Comparison of ENCODE assay signal across 17 cellular contexts in genomic region chr6:99882151-99882702, GRCh38.
DNase-seq lines count a peak whose midpoint lies in the region; ATAC-seq and TF ChIP-seq lines count a peak whose summit lies in the region.
"Had no signal": no experiment of that assay in that cellular context is flagged by ENCODE, and none has a peak within 500 bp of the region (broad histone marks: within the 10 kb centered on the region; RNA-seq: fewer than 3 reads in every experiment).

No MANE protein-coding gene starts in this region.

- TF ChIP-seq POLR2A in breast epithelium (IDR thresholded peaks at IDR 0.05): no peak

- no peaks in the 10 kb centered on the region for H3K4me1 Mint-ChIP-seq in activated CD8-positive, alpha-beta T cell treated with anti-CD3 and anti-CD28 coated beads for 36 hours (ENCODE audit: low read depth)
- H3K4me1 Mint-ChIP-seq in activated CD8-positive, alpha-beta T cell treated with anti-CD3 and anti-CD28 coated beads, Interleukin-2, amount 10 ng/mL, durations not matched to agents 7 days and 5 days (ENCODE audit: low read depth): no peaks in the 10 kb centered on the region
- peaks cover 4 to 16% (median 11%) of the 10 kb centered on the region in 4 donors for H3K4me1 Mint-ChIP-seq in naive thymus-derived CD8-positive, alpha-beta T cell

- peak; percentile 34 for ATAC-seq in activated CD8-positive, alpha-beta T cell treated with anti-CD3 and anti-CD28 coated beads for 36 hours
- ATAC-seq in activated CD8-positive, alpha-beta T cell treated with anti-CD3 and anti-CD28 coated beads, Interleukin-2, amount 10 ng/mL, durations not matched to agents 7 days and 5 days: no peak
- peak; percentile 78 to 93 for ATAC-seq in naive thymus-derived CD8-positive, alpha-beta T cell

- no peak overlapping the region for H3K27ac ChIP-seq in breast epithelium
- H3K27ac ChIP-seq: C4-2B had no signal

- in situ Hi-C loops in SK-MEL-5 (cut with HindIII; ENCODE audit: low pct_unique_long_range_greater_than_20kb, low sequenced_read_pairs): no loop called here

- H3K27me3 Mint-ChIP-seq in activated CD8-positive, alpha-beta T cell treated with anti-CD3 and anti-CD28 coated beads for 36 hours: no peaks in the 10 kb centered on the region
- peaks cover 2% of the 10 kb centered on the region for H3K27me3 Mint-ChIP-seq in activated CD8-positive, alpha-beta T cell treated with anti-CD3 and anti-CD28 coated beads, Interleukin-2, amount 10 ng/mL, durations not matched to agents 7 days and 5 days (ENCODE audit: low read depth)
- H3K27me3 Mint-ChIP-seq in naive thymus-derived CD8-positive, alpha-beta T cell: peaks cover 0 to 3% (median 0%) of the 10 kb centered on the region in 5 donors

- no peaks in the 10 kb centered on the region for H3K27me3 ChIP-seq in breast epithelium

- H3K27ac Mint-ChIP-seq in activated CD8-positive, alpha-beta T cell treated with anti-CD3 and anti-CD28 coated beads for 36 hours: no peak overlapping the region
- no peak overlapping the region for H3K27ac Mint-ChIP-seq in activated CD8-positive, alpha-beta T cell treated with anti-CD3 and anti-CD28 coated beads, Interleukin-2, amount 10 ng/mL, durations not matched to agents 7 days and 5 days
- H3K27ac Mint-ChIP-seq in naive thymus-derived CD8-positive, alpha-beta T cell: peak overlapping the region in 6 of 10 donors; percentile 1 to 85 (median 57)
- H3K27ac Mint-ChIP-seq: H9 had no signal

- CTCF ChIA-PET in activated CD8-positive, alpha-beta T cell treated with anti-CD3 and anti-CD28 coated beads for 36 hours (lab: Charles Lee): interaction anchor here (2.1 kb wide), 1 partner anchor 15 kb away, joined by 15 read pairs; no protein-coding TSS in a partner anchor
- CTCF ChIA-PET in activated CD8-positive, alpha-beta T cell treated with anti-CD3 and anti-CD28 coated beads, Interleukin-2, amount 10 ng/mL, durations not matched to agents 7 days and 5 days (lab: Charles Lee): interaction anchor here (1.6 kb wide), 1 partner anchor 14 kb away, joined by 7 read pairs; no protein-coding TSS in a partner anchor

- no peak overlapping the region for H3K4me3 Mint-ChIP-seq in activated CD8-positive, alpha-beta T cell treated with anti-CD3 and anti-CD28 coated beads for 36 hours
- no peak overlapping the region for H3K4me3 Mint-ChIP-seq in activated CD8-positive, alpha-beta T cell treated with anti-CD3 and anti-CD28 coated beads, Interleukin-2, amount 10 ng/mL, durations not matched to agents 7 days and 5 days
- H3K4me3 Mint-ChIP-seq in naive thymus-derived CD8-positive, alpha-beta T cell: peak overlapping the region in 6 of 10 donors; percentile 13 to 74 (median 48)
- H3K4me3 Mint-ChIP-seq: H9 had no signal

- TF ChIP-seq CTCF in activated CD8-positive, alpha-beta T cell treated with anti-CD3 and anti-CD28 coated beads for 36 hours (IDR thresholded peaks at IDR 0.05): no peak
- no peak for TF ChIP-seq CTCF in breast epithelium (IDR thresholded peaks at IDR 0.05)

- no peaks in the 10 kb centered on the region for H3K36me3 Mint-ChIP-seq in activated CD8-positive, alpha-beta T cell treated with anti-CD3 and anti-CD28 coated beads for 36 hours (ENCODE audit: low read depth)
- no peaks in the 10 kb centered on the region for H3K36me3 Mint-ChIP-seq in activated CD8-positive, alpha-beta T cell treated with anti-CD3 and anti-CD28 coated beads, Interleukin-2, amount 10 ng/mL, durations not matched to agents 7 days and 5 days (ENCODE audit: low read depth)
- no peaks in the 10 kb centered on the region for H3K36me3 Mint-ChIP-seq in naive thymus-derived CD8-positive, alpha-beta T cell

- H3K9me3 Mint-ChIP-seq in activated CD8-positive, alpha-beta T cell treated with anti-CD3 and anti-CD28 coated beads for 36 hours: no peaks in the 10 kb centered on the region
- H3K9me3 Mint-ChIP-seq in activated CD8-positive, alpha-beta T cell treated with anti-CD3 and anti-CD28 coated beads, Interleukin-2, amount 10 ng/mL, durations not matched to agents 7 days and 5 days (ENCODE audit: insufficient read depth): no peaks in the 10 kb centered on the region
- H3K9me3 Mint-ChIP-seq in naive thymus-derived CD8-positive, alpha-beta T cell: no peaks in the 10 kb centered on the region
- H3K9me3 Mint-ChIP-seq: H9 had no signal

- no peaks in the 10 kb centered on the region for H3K36me3 ChIP-seq in breast epithelium

- intact Hi-C loops in activated CD8-positive, alpha-beta T cell treated with anti-CD3 and anti-CD28 coated beads for 36 hours (cut with micrococcal nuclease): no loop called here
- intact Hi-C loops in breast epithelium (cut with DNase I; ENCODE audit: low total_unique reads): no loop called here

- POLR2A ChIA-PET in activated CD8-positive, alpha-beta T cell treated with anti-CD3 and anti-CD28 coated beads for 36 hours (lab: Charles Lee): interaction anchor here (0.6 kb wide), 1 partner anchor 464 kb away, joined by 3 read pairs; no protein-coding TSS in a partner anchor
- POLR2A ChIA-PET in activated CD8-positive, alpha-beta T cell treated with anti-CD3 and anti-CD28 coated beads, Interleukin-2, amount 10 ng/mL, durations not matched to agents 7 days and 5 days (lab: Charles Lee): no interaction called here
- POLR2A ChIA-PET in naive thymus-derived CD8-positive, alpha-beta T cell (lab: Charles Lee): interaction anchor here (0.6 kb wide), 1 partner anchor 460 kb away, joined by 4 read pairs; no protein-coding TSS in a partner anchor

- DNase-seq in activated CD8-positive, alpha-beta T cell treated with anti-CD3 and anti-CD28 coated beads for 36 hours: no peak
- DNase-seq in activated CD8-positive, alpha-beta T cell treated with anti-CD3 and anti-CD28 coated beads, Interleukin-2, amount 10 ng/mL, durations not matched to agents 7 days and 5 days: no peak
- DNase-seq in NCI-H2029 treated with DMSO at 0.1 percent for 48 hours (lab: John Stamatoyannopoulos, UW): peak; percentile 15
- peak; percentile 52 for DNase-seq in SK-MEL-5 (ENCODE audit: low read depth, low spot score)
- peak in 4 of 10 donors; percentile 5 to 43 (median 28) for DNase-seq in naive thymus-derived CD8-positive, alpha-beta T cell
- no peak for DNase-seq in NCI-H524 treated with DMSO at 0.1 percent for 48 hours (lab: John Stamatoyannopoulos, UW)
- DNase-seq in breast epithelium (ENCODE audit: low spot score in 2 of 2): no peak
- DNase-seq in AG20443 (ENCODE audit: low spot score): no peak
- DNase-seq: COR-L47, H9, IMR-90, Kasumi-1, NCI-H1930, NCI-H2227 treated with DMSO at 0.1 percent for 48 hours, SHP77 treated with DMSO at 0.1 percent for 48 hours, T-helper 2 cell had no signal

- no peaks in the 10 kb centered on the region for H3K4me1 ChIP-seq in breast epithelium

- H3K9me3 ChIP-seq in breast epithelium: no peaks in the 10 kb centered on the region

- H3K4me3 ChIP-seq in breast epithelium: no peak overlapping the region

Comparison
In these comparisons a context has a peak if more than half of its experiments do, and no peak if none do; other contexts are left out.
1. DNase-seq: peak in NCI-H2029 treated with DMSO at 0.1 percent for 48 hours (single experiment) and SK-MEL-5 (single experiment); none in activated CD8-positive, alpha-beta T cell treated with anti-CD3 and anti-CD28 coated beads for 36 hours (single experiment), activated CD8-positive, alpha-beta T cell treated with anti-CD3 and anti-CD28 coated beads, Interleukin-2, amount 10 ng/mL, durations not matched to agents 7 days and 5 days (single experiment), NCI-H524 treated with DMSO at 0.1 percent for 48 hours (single experiment), breast epithelium (0 of 2) and AG20443 (single experiment).
2. H3K27ac Mint-ChIP-seq: peak in naive thymus-derived CD8-positive, alpha-beta T cell (6 of 10); none in activated CD8-positive, alpha-beta T cell treated with anti-CD3 and anti-CD28 coated beads for 36 hours (single experiment) and activated CD8-positive, alpha-beta T cell treated with anti-CD3 and anti-CD28 coated beads, Interleukin-2, amount 10 ng/mL, durations not matched to agents 7 days and 5 days (single experiment).
3. H3K4me3 Mint-ChIP-seq: peak in naive thymus-derived CD8-positive, alpha-beta T cell (6 of 10); none in activated CD8-positive, alpha-beta T cell treated with anti-CD3 and anti-CD28 coated beads for 36 hours (single experiment) and activated CD8-positive, alpha-beta T cell treated with anti-CD3 and anti-CD28 coated beads, Interleukin-2, amount 10 ng/mL, durations not matched to agents 7 days and 5 days (single experiment).